ENCODE assay signal across 15 cellular contexts in genomic region chr3:58005662-58006061, GRCh38. TPM values are rescaled to one million over a fixed set of nuclear protein-coding genes. Genes with fewer than 3 reads are reported as not detected.
DNase-seq lines count a peak whose midpoint lies in the region; ATAC-seq, FAIRE-seq and TF ChIP-seq lines count a peak whose summit lies in the region.
"Had no signal": no experiment of that assay in that cellular context is flagged by ENCODE, and none has a peak within 500 bp of the region (broad histone marks: within the 10 kb centered on the region; RNA-seq: fewer than 3 reads in every experiment).

No MANE protein-coding gene starts in this region.

- FAIRE-seq in A549 (lab: Jason Lieb, UNC), result no peak
- FAIRE-seq: islet of Langerhans had no signal

- no peak overlapping the region; the same call in 2 of the 3 replicates for H3K4me2 ChIP-seq in A549
- H3K4me2 ChIP-seq in MM.1S (ENCODE audit: low read depth, low read length), result no peak overlapping the region

- H4K20me1 ChIP-seq in MM.1S (ENCODE audit: insufficient read depth, low read length), result no peaks in the 10 kb centered on the region

- no peak overlapping the region for H2AFZ ChIP-seq in MM.1S (ENCODE audit: low read length)

- no peaks in the 10 kb centered on the region for H3K79me2 ChIP-seq in MM.1S (ENCODE audit: low read length)

- no peak for TF ChIP-seq EP300 in A549 (IDR thresholded peaks at IDR 0.05)

- H3K27ac ChIP-seq in A549 (peak overlapping the region; percentile 84 to 97), MM.1S (ENCODE audit: low read length) (no peak overlapping the region)
- H3K27ac ChIP-seq: neutrophil had no signal

- POLR2A ChIA-PET in A549 (lab: Yijun Ruan, JAX), result no interaction called here

- no peaks in the 10 kb centered on the region for H3K36me3 ChIP-seq in MM.1S (replicated peaks; ENCODE audit: insufficient read depth, low read length)
- H3K36me3 ChIP-seq: neutrophil had no signal

- DNase-seq in A549 (ENCODE audit: low read depth in 1 of 2, low spot score in 1 of 2) (peak in 1 of 2 experiments; percentile 55), GOT3 (lab: John Stamatoyannopoulos, UW) (peak; percentile 24), astrocyte of the hippocampus (ENCODE audit: low read depth, low spot score) (peak; percentile 71), glomerular visceral epithelial cell (ENCODE audit: extremely low spot score) (peak; percentile 61), medulla oblongata (ENCODE audit: extremely low spot score) (no peak), MM.1S (no peak), ecto neural progenitor cell (ENCODE audit: low spot score) (no peak)
- DNase-seq in activated effector memory CD4-positive, alpha-beta T cell treated with anti-CD3 and anti-CD28 coated beads, Interleukin-2, amount 50 U/mL, for 16 hours, result no peak
- DNase-seq: activated CD8-positive, alpha-beta T cell treated with anti-CD3 and anti-CD28 coated beads for 36 hours; effector CD8-positive, alpha-beta T cell; NCI-H524; stimulated activated CD4-positive, alpha-beta T cell treated with anti-CD3 and anti-CD28 coated beads, Interleukin-2, amount 100 ng/mL, for 24 hours; stimulated activated naive CD8-positive, alpha-beta T cell treated with anti-CD3 and anti-CD28 coated beads, Interleukin-15, Interleukin-2, amounts not matched to agents 100 U/mL and 50 U/mL, for 24 hours had no signal

- no peaks in the 10 kb centered on the region; the same call in 1 of the 2 replicates for H3K27me3 ChIP-seq in MM.1S (replicated peaks; ENCODE audit: insufficient read depth, low read length)

- H3K9me3 ChIP-seq in A549, result no peaks in the 10 kb centered on the region
- no peaks in the 10 kb centered on the region for H3K9me3 ChIP-seq in MM.1S (replicated peaks; ENCODE audit: insufficient read depth, low read length)
- H3K9me3 ChIP-seq: neutrophil had no signal

- H3K4me3 ChIP-seq in A549 (no peak overlapping the region), MM.1S (ENCODE audit: low read length) (no peak overlapping the region)

- 44% methylated on average over 2 of the region's 2 CpGs for WGBS in A549 (ENCODE audit: missing lambda C conversion rate)

- TF ChIP-seq RAD21 in A549 (conservative IDR thresholded peaks at IDR 0.05 in 1 of 2, IDR thresholded peaks at IDR 0.05 in 1 of 2), result no peak

- TF ChIP-seq CTCF in A549 (IDR thresholded peaks at IDR 0.05) (no peak), MM.1S (IDR thresholded peaks at IDR 0.05; ENCODE audit: low read length) (no peak)

- H3K4me1 ChIP-seq in A549 (peaks cover 32% of the 10 kb centered on the region), MM.1S (ENCODE audit: low read length) (0 out of 2 replicates have a peak, but pooled peaks cover 4% of the 10 kb centered on the region)

- H3K9me2 ChIP-seq in MM.1S (replicated peaks; ENCODE audit: insufficient read depth, low read length), result no peaks in the 10 kb centered on the region

- H3F3A ChIP-seq in MM.1S (ENCODE audit: insufficient read depth, low read length), result 0 out of 2 replicates have a peak, but pooled peaks cover 3% of the 10 kb centered on the region

- ATAC-seq in A549, result peak; percentile 3 to 8; a peak in 4 of 6 replicates
- ATAC-seq: activated CD8-positive, alpha-beta T cell treated with anti-CD3 and anti-CD28 coated beads for 36 hours; stimulated activated naive CD8-positive, alpha-beta T cell treated with anti-CD3 and anti-CD28 coated beads, Interleukin-15, Interleukin-2, amounts not matched to agents 100 U/mL and 50 U/mL, for 24 hours had no signal

- TF ChIP-seq POLR2A in A549 (IDR thresholded peaks at IDR 0.05; ENCODE audit: low read length), result no peak

- CTCF ChIA-PET in A549 (lab: Yijun Ruan, JAX), result interaction anchor here (0.5 to 1.5 kb wide), 7 partner anchors 17 to 66 kb away, joined by 3 to 7 read pairs (median 4); no protein-coding TSS in a partner anchor

- no peak overlapping the region for H3K9ac ChIP-seq in MM.1S (ENCODE audit: low read length)

TF ChIP-seq in A549, 52 proteins besides CTCF, POLR2A, EP300 and RAD21:
- TF ChIP-seq RCOR1 (IDR thresholded peaks at IDR 0.05; ENCODE audit: low read depth, low read length) (no peak), HOXB5 (CRISPR knock-in tag; IDR thresholded peaks at IDR 0.05) (no peak), CHD4 (IDR thresholded peaks at IDR 0.05; ENCODE audit: borderline replicate concordance) (no peak), ZSCAN20 (CRISPR knock-in tag; IDR thresholded peaks at IDR 0.05) (no peak), CEBPB (IDR thresholded peaks at IDR 0.05) (0 out of 4 replicates have a peak, but pooled peaks of 1 of the 2 experiments have one; percentile 5), REST (IDR thresholded peaks at IDR 0.05) (no peak), FOSB (CRISPR knock-in tag; IDR thresholded peaks at IDR 0.05) (no peak), SMC3 (IDR thresholded peaks at IDR 0.05) (no peak), ZNF302 (CRISPR knock-in tag; IDR thresholded peaks at IDR 0.05) (no peak), ELK1 (IDR thresholded peaks at IDR 0.05; ENCODE audit: low read depth, low read length) (no peak), POLR2AphosphoS2 (conservative IDR thresholded peaks at IDR 0.05; ENCODE audit: low read length) (no peak), FOSL2 (IDR thresholded peaks at IDR 0.05) (no peak), FOSL2 (CRISPR knock-in tag; IDR thresholded peaks at IDR 0.05) (peak; percentile 26; the same call in 1 of the 2 replicates)

RNA-seq across cellular contexts. Expression of gene FLNB, which starts 2.6 kb away (rescaled TPM):
- 387 and 439 TPM in 2 replicates for polyA plus RNA-seq in A549 (2011; rRNA removed)
- polyA plus RNA-seq in A549 (2012; cell fraction: cytosol; rRNA removed), result 153 and 161 TPM in 2 replicates
- 1,973 and 2,223 TPM in 2 replicates for polyA plus RNA-seq in A549 (2012; cell fraction: nucleus; rRNA removed)
- 235 to 282 TPM (median 257 TPM) in 3 replicates for polyA plus RNA-seq in A549 (2017; fragmentation: RNase III; extraction: RNeasy Plus Mini Kit Qiagen cat#74134 plus additional on column Dnase treatment)
- polyA minus RNA-seq in A549 (2011; rRNA and poly(A)+ RNA removed), result 1,159 and 1,213 TPM in 2 replicates

Comparison
In these comparisons a context has a peak if more than half of its experiments do, and no peak if none do; other contexts are left out.
1. DNase-seq: peak in GOT3 (single experiment), astrocyte of the hippocampus (single experiment) and glomerular visceral epithelial cell (single experiment); none in activated effector memory CD4-positive, alpha-beta T cell treated with anti-CD3 and anti-CD28 coated beads, Interleukin-2, amount 50 U/mL, for 16 hours (single experiment), medulla oblongata (single experiment), MM.1S (single experiment) and ecto neural progenitor cell (single experiment).